ENCODE assay signal across 12 cellular contexts in genomic region chrX:107742754-107743191, GRCh38. TPM values are rescaled to one million over a fixed set of nuclear protein-coding genes. Genes with fewer than 3 reads are reported as not detected.
DNase-seq lines count a peak whose midpoint lies in the region; ATAC-seq and TF ChIP-seq lines count a peak whose summit lies in the region.
"Had no signal": no experiment of that assay in that cellular context is flagged by ENCODE, and none has a peak within 500 bp of the region (broad histone marks: within the 10 kb centered on the region; RNA-seq: fewer than 3 reads in every experiment).

No MANE protein-coding gene starts in this region.

- CTCF ChIA-PET in activated naive CD4-positive, alpha-beta T cell treated with anti-CD3 and anti-CD28 coated beads for 36 hours (lab: Charles Lee): no interaction called here

- H3K4me3 Mint-ChIP-seq in activated naive CD4-positive, alpha-beta T cell treated with anti-CD3 and anti-CD28 coated beads for 36 hours: peak overlapping the region; percentile 77

- no peaks in the 10 kb centered on the region for H3K9me3 ChIP-seq in colonic mucosa
- H3K9me3 ChIP-seq in upper lobe of right lung: no peaks in the 10 kb centered on the region
- H3K9me3 ChIP-seq: neutrophil had no signal

- H3K27ac Mint-ChIP-seq in activated naive CD4-positive, alpha-beta T cell treated with anti-CD3 and anti-CD28 coated beads for 36 hours: peak overlapping the region; percentile 94

- no peak for ATAC-seq in upper lobe of right lung

- no peaks in the 10 kb centered on the region for H3K27me3 Mint-ChIP-seq in activated naive CD4-positive, alpha-beta T cell treated with anti-CD3 and anti-CD28 coated beads for 36 hours (ENCODE audit: low read depth)

- H3K4me1 ChIP-seq in colonic mucosa: peaks cover 4% of the 10 kb centered on the region
- peaks cover 37% of the 10 kb centered on the region for H3K4me1 ChIP-seq in upper lobe of right lung

- TF ChIP-seq CTCF in colonic mucosa (IDR thresholded peaks at IDR 0.05) (no peak), upper lobe of right lung (IDR thresholded peaks at IDR 0.05) (no peak)

- H3K9me3 Mint-ChIP-seq in activated naive CD4-positive, alpha-beta T cell treated with anti-CD3 and anti-CD28 coated beads for 36 hours: no peaks in the 10 kb centered on the region

- H3K4me1 Mint-ChIP-seq in activated naive CD4-positive, alpha-beta T cell treated with anti-CD3 and anti-CD28 coated beads for 36 hours (ENCODE audit: low read depth): peaks cover 40% of the 10 kb centered on the region

- H3K4me3 ChIP-seq in colonic mucosa (no peak overlapping the region), upper lobe of right lung (no peak overlapping the region)

- intact Hi-C loops in activated naive CD4-positive, alpha-beta T cell treated with anti-CD3 and anti-CD28 coated beads for 36 hours (cut with micrococcal nuclease): loop anchor here (1.0 kb wide), 5 partner anchors 25 to 114 kb away; partner anchors contain the start of gene PRPS1
- intact Hi-C loops in colonic mucosa (cut with DNase I) (no loop called here), upper lobe of right lung (cut with DNase I) (no loop called here)

- peak overlapping the region; percentile 73 for H3K27ac ChIP-seq in colonic mucosa
- peak overlapping the region; percentile 87 for H3K27ac ChIP-seq in upper lobe of right lung

- no peaks in the 10 kb centered on the region for H3K27me3 ChIP-seq in colonic mucosa
- H3K27me3 ChIP-seq in upper lobe of right lung: no peaks in the 10 kb centered on the region

- H3K36me3 Mint-ChIP-seq in activated naive CD4-positive, alpha-beta T cell treated with anti-CD3 and anti-CD28 coated beads for 36 hours (ENCODE audit: low read depth): no peaks in the 10 kb centered on the region

- H3K9ac ChIP-seq in colonic mucosa (ENCODE audit: low read depth in 2 of 2, low read length in 2 of 2): peak overlapping the region; percentile 57 to 61

- no peaks in the 10 kb centered on the region for H3K36me3 ChIP-seq in colonic mucosa
- no peaks in the 10 kb centered on the region for H3K36me3 ChIP-seq in upper lobe of right lung
- H3K36me3 ChIP-seq: neutrophil had no signal

- DNase-seq in activated naive CD4-positive, alpha-beta T cell treated with anti-CD3 and anti-CD28 coated beads for 36 hours: no peak
- no peak for DNase-seq in activated naive CD4-positive, alpha-beta T cell (lab: John Stamatoyannopoulos, UW)
- DNase-seq in colonic mucosa (peak; percentile 58), myocyte (ENCODE audit: low read depth) (peak; percentile 48), upper lobe of right lung (no peak), epidermal melanocyte (ENCODE audit: insufficient read length, low spot score) (no peak)
- no peak for DNase-seq in effector CD4-positive, alpha-beta T cell
- DNase-seq in effector CD8-positive, alpha-beta T cell (lab: John Stamatoyannopoulos, UW): no peak
- DNase-seq: SIG-M5 had no signal

RNA-seq across cellular contexts. Expression of gene TSC22D3, which starts 32.8 kb away (rescaled TPM):
- 10 to 100 TPM; 28.0 to 29.2 TPM for total RNA-seq in activated naive CD4-positive, alpha-beta T cell treated with anti-CD3 and anti-CD28 coated beads for 36 hours
- total RNA-seq in colonic mucosa (10 to 100 TPM; 18.5 to 23.3 TPM), myocyte (57.1 and 74.5 TPM in 2 replicates), upper lobe of right lung (317 TPM)
- polyA plus RNA-seq in myocyte (2012): 178 TPM

RNA-seq across cellular contexts. Expression of gene NCBP2L, which starts 34.8 kb away (rescaled TPM):
- not detected for total RNA-seq in activated naive CD4-positive, alpha-beta T cell treated with anti-CD3 and anti-CD28 coated beads for 36 hours
- not detected for total RNA-seq in colonic mucosa
- not detected in 2 replicates for total RNA-seq in myocyte
- polyA plus RNA-seq in myocyte (2012): not detected
- total RNA-seq in upper lobe of right lung: not detected
- total RNA-seq: bronchial epithelial cell had no signal
- polyA plus RNA-seq: BJ had no signal

Comparison
In these comparisons a context has a peak if more than half of its experiments do, and no peak if none do; other contexts are left out.
1. DNase-seq: peak in colonic mucosa (single experiment) and myocyte (single experiment); none in activated naive CD4-positive, alpha-beta T cell treated with anti-CD3 and anti-CD28 coated beads for 36 hours (single experiment), activated naive CD4-positive, alpha-beta T cell (0 of 4), upper lobe of right lung (single experiment), epidermal melanocyte (single experiment), effector CD4-positive, alpha-beta T cell (single experiment) and effector CD8-positive, alpha-beta T cell (single experiment).